In genomic region chr2:105489168-105489878, GRCh38 we compare ENCODE assay signal across 29 cellular contexts.
DNase-seq lines count a peak whose midpoint lies in the region; ATAC-seq and TF ChIP-seq lines count a peak whose summit lies in the region.
"Had no signal": no experiment of that assay in that cellular context is flagged by ENCODE, and none has a peak within 500 bp of the region (broad histone marks: within the 10 kb centered on the region; RNA-seq: fewer than 3 reads in every experiment).

No MANE protein-coding gene starts in this region.

- peak overlapping the region; percentile 75 to 98 (median 87) for H3K27ac ChIP-seq in heart left ventricle
- no peak overlapping the region for H3K27ac ChIP-seq in brain microvascular endothelial cell
- H3K27ac ChIP-seq in mesendoderm (ENCODE audit: low read depth, low read length): no peak overlapping the region
- H3K27ac ChIP-seq: A549, KMS-11, neutrophil, prostate gland, upper lobe of left lung had no signal

- intact Hi-C loops in heart left ventricle (cut with DNase I): loop anchor here in 6 of 10 donors (1.0 to 5.0 kb wide), 7 partner anchors 25 to 57 kb away; no protein-coding TSS in a partner anchor
- intact Hi-C loops in Right ventricle myocardium inferior (cut with DNase I): no loop called here

- no peak overlapping the region for H4K8ac ChIP-seq in mesendoderm (ENCODE audit: low read depth, low read length)

- peaks cover 0 to 46% (median 7%) of the 10 kb centered on the region in 12 donors for H3K4me1 ChIP-seq in heart left ventricle
- H3K4me1 ChIP-seq in mesendoderm (ENCODE audit: control insufficient read depth, low read depth, low read length): no peaks in the 10 kb centered on the region
- H3K4me1 ChIP-seq: A549, prostate gland, upper lobe of left lung had no signal

- H4K5ac ChIP-seq in mesendoderm (ENCODE audit: low read length): no peak overlapping the region

- H3K4me3 ChIP-seq in heart left ventricle: no peak overlapping the region
- no peak overlapping the region for H3K4me3 ChIP-seq in brain microvascular endothelial cell (ENCODE audit: low read depth, low read length)
- no peak overlapping the region for H3K4me3 ChIP-seq in mesendoderm (ENCODE audit: low read length)
- H3K4me3 ChIP-seq: A549, adrenal gland, prostate gland, upper lobe of left lung had no signal

- TF ChIP-seq CTCF in heart left ventricle (IDR thresholded peaks at IDR 0.05): no peak
- no peak for TF ChIP-seq CTCF in brain microvascular endothelial cell (IDR thresholded peaks at IDR 0.05; ENCODE audit: low read depth, low read length, missing control alignments)

- H2BK5ac ChIP-seq in mesendoderm (ENCODE audit: low read length): no peak overlapping the region

- H3K18ac ChIP-seq in mesendoderm (ENCODE audit: low read length): no peak overlapping the region

- no peak overlapping the region for H2BK15ac ChIP-seq in mesendoderm (replicated peaks; ENCODE audit: low read depth)

- no peak overlapping the region for H3K4ac ChIP-seq in mesendoderm (ENCODE audit: low read depth, low read length)

- H3K4me2 ChIP-seq in mesendoderm (ENCODE audit: low read length): no peak overlapping the region
- H3K4me2 ChIP-seq: A549, KMS-11 had no signal

- no peak overlapping the region for H2AK5ac ChIP-seq in mesendoderm (ENCODE audit: low read length)

- no peaks in the 10 kb centered on the region for H3K27me3 ChIP-seq in heart left ventricle
- H3K27me3 ChIP-seq in brain microvascular endothelial cell (replicated peaks): no peaks in the 10 kb centered on the region
- no peaks in the 10 kb centered on the region for H3K27me3 ChIP-seq in mesendoderm (ENCODE audit: insufficient read depth, low read length, poor library complexity)
- H3K27me3 ChIP-seq: adrenal gland, neutrophil, upper lobe of left lung had no signal

- H3K9ac ChIP-seq in mesendoderm (ENCODE audit: low read length): no peak overlapping the region
- H3K9ac ChIP-seq: KMS-11 had no signal

- 30 to 66% (median 53%) methylated on average over 3 of the region's 3 CpGs for WGBS in heart left ventricle, 4 donors
- no CpG with 5 or more reads among the region's 3 CpGs for WGBS in mesendoderm (ENCODE audit: extremely low coverage, insufficient coverage, low lambda C conversion rate)

- peaks cover 0 to 28% (median 15%) of the 10 kb centered on the region in 12 donors for H3K9me3 ChIP-seq in heart left ventricle
- H3K9me3 ChIP-seq: neutrophil, prostate gland had no signal

- no peak overlapping the region for H2BK120ac ChIP-seq in mesendoderm (ENCODE audit: low read depth, low read length)

- DNase-seq in heart left ventricle: no peak
- DNase-seq in Right ventricle myocardium inferior (ENCODE audit: missing footprints): no peak
- peak; percentile 35 for DNase-seq in brain microvascular endothelial cell
- DNase-seq in mesendoderm: peak; percentile 62
- DNase-seq in NCI-H146 (lab: John Stamatoyannopoulos, UW): no peak
- no peak for DNase-seq in stimulated activated CD4-positive, alpha-beta T cell treated with anti-CD3 and anti-CD28 coated beads, Interleukin-12 subunit alpha, Interleukin-12 subunit beta, amount 100 ng/mL, for 4 hours
- no peak for DNase-seq in stimulated activated CD4-positive, alpha-beta T cell treated with anti-CD3 and anti-CD28 coated beads, Interleukin-1b, Interleukin-23, amount 100 ng/mL, for 48 hours
- DNase-seq: activated CD4-positive, CD25-positive, alpha-beta regulatory T cell treated with anti-CD3 and anti-CD28 coated beads, Interleukin-2, amount 50 U/mL, for 72 hours; activated CD8-positive, alpha-beta T cell treated with anti-CD3 and anti-CD28 coated beads for 36 hours; activated naive CD4-positive, alpha-beta T cell treated with anti-CD3 and anti-CD28 coated beads, Interleukin-2, amount 10 ng/mL, durations not matched to agents 7 days and 5 days; AML-193; Calu3; CD4-positive, CD25-positive, alpha-beta regulatory T cell; effector CD4-positive, alpha-beta T cell; NCI-H1417; NCI-H2081; NCI-H2227 treated with DMSO at 0.1 percent for 48 hours; NCI-H526; PC-3; stimulated activated naive CD4-positive, alpha-beta T cell; T-helper 2 cell; upper lobe of left lung had no signal

- no peak for TF ChIP-seq POLR2A in heart left ventricle (IDR thresholded peaks at IDR 0.05)

- no peaks in the 10 kb centered on the region for H3K79me2 ChIP-seq in mesendoderm (ENCODE audit: control insufficient read depth, insufficient read depth, low read length)

- H3K79me1 ChIP-seq in mesendoderm (ENCODE audit: low read length): no peaks in the 10 kb centered on the region

- no peak overlapping the region for H3K23ac ChIP-seq in mesendoderm (ENCODE audit: low read length)

- H3K56ac ChIP-seq in mesendoderm (ENCODE audit: low read length): no peak overlapping the region

- H3K36me3 ChIP-seq in heart left ventricle (no peaks in the 10 kb centered on the region), brain microvascular endothelial cell (replicated peaks) (no peaks in the 10 kb centered on the region), mesendoderm (ENCODE audit: control insufficient read depth, insufficient read depth, low read length) (no peaks in the 10 kb centered on the region)
- H3K36me3 ChIP-seq: adrenal gland, neutrophil, prostate gland, upper lobe of left lung had no signal

- peak in 3 of 4 donors; percentile 7 to 36 (median 23) for ATAC-seq in heart left ventricle
- ATAC-seq in Right ventricle myocardium inferior: no peak
- ATAC-seq in HG02588 (IDR thresholded peaks at IDR 0.05; ENCODE audit: unreplicated experiment): no peak
- ATAC-seq: A549; activated CD8-positive, alpha-beta T cell treated with anti-CD3 and anti-CD28 coated beads for 36 hours; activated T-helper 17 cell treated with anti-CD3 and anti-CD28 coated beads, Interleukin-2, amount 50 U/mL, for 72 hours; PC-3 had no signal

- in situ Hi-C loops in brain microvascular endothelial cell (cut with HindIII; ENCODE audit: low pct_ligation_motif_present, low sequenced_read_pairs): no loop called here

Comparison
In these comparisons a context has a peak if more than half of its experiments do, and no peak if none do; other contexts are left out.
1. ATAC-seq: peak in heart left ventricle (3 of 4); none in Right ventricle myocardium inferior (single experiment) and HG02588 (single experiment).
2. DNase-seq: peak in brain microvascular endothelial cell (single experiment) and mesendoderm (single experiment); none in heart left ventricle (0 of 5), Right ventricle myocardium inferior (single experiment), NCI-H146 (single experiment), stimulated activated CD4-positive, alpha-beta T cell treated with anti-CD3 and anti-CD28 coated beads, Interleukin-12 subunit alpha, Interleukin-12 subunit beta, amount 100 ng/mL, for 4 hours (single experiment) and stimulated activated CD4-positive, alpha-beta T cell treated with anti-CD3 and anti-CD28 coated beads, Interleukin-1b, Interleukin-23, amount 100 ng/mL, for 48 hours (single experiment).
3. H3K27ac ChIP-seq: peak in heart left ventricle (12 of 12); none in brain microvascular endothelial cell (single experiment) and mesendoderm (single experiment).